In the genomic region with DNA sequence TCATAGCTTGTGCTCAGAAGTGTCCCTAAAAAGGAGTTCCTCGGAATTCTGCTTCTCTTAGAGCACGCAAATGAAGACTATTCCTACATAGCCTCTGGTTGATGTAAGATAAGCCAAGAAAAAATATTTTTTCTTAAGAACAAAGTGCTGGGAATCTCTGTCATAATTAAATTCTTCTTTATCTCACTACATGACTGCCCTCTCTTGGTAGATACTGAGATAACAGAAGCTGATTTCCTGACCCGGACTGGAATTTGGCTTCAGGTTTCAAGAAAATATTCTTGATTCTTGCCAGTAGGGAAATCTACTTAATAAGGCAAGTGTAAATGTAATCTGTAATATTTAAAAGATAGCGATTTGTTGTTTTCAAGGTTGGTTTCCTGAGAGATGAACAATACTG, we compare ENCODE assay signal across 8 cellular contexts. TPM values are rescaled to one million over a fixed set of nuclear protein-coding genes. Genes with fewer than 3 reads are reported as not detected.
DNase-seq lines count a peak whose midpoint lies in the region; ATAC-seq, FAIRE-seq and TF ChIP-seq lines count a peak whose summit lies in the region.

No MANE protein-coding gene starts in this region.

- WGBS in transverse colon (ENCODE audit: low coverage in 1 of 2), 2 donors: 31 to 39% methylated on average over 4 of the region's 4 CpGs

- no peak overlapping the region for H3K27ac ChIP-seq in transverse colon

- no peaks in the 10 kb centered on the region for H3K27me3 ChIP-seq in transverse colon

- ATAC-seq in SK-N-SH treated with all-trans-retinoic acid at 6 μM for 48 hours: peak; percentile 79
- no peak for ATAC-seq in GM21619 (IDR thresholded peaks at IDR 0.05; ENCODE audit: unreplicated experiment)

- intact Hi-C loops in transverse colon (cut with DNase I; ENCODE audit: low total_unique reads): no loop called here

- TF ChIP-seq CTCF in transverse colon (IDR thresholded peaks at IDR 0.05): peak; percentile 23 to 45 (median 30)

- H3K4me3 ChIP-seq in transverse colon: no peak overlapping the region

- no peaks in the 10 kb centered on the region for H3K36me3 ChIP-seq in transverse colon

- no peaks in the 10 kb centered on the region for H3K9me3 ChIP-seq in transverse colon

- no peaks in the 10 kb centered on the region for H3K4me1 ChIP-seq in transverse colon

- DNase-seq in AG20443 (ENCODE audit: low spot score) (peak; percentile 56), H54 (ENCODE audit: insufficient read length, low spot score) (peak; percentile 18), hepatic stellate cell (ENCODE audit: low spot score) (peak; percentile 23), transverse colon (no peak), NCI-H128 (lab: John Stamatoyannopoulos, UW; ENCODE audit: unreplicated experiment) (no peak), cerebellar nuclear complex (lab: John Stamatoyannopoulos, UW) (no peak)

- in situ Hi-C loops in transverse colon (cut with MboI; ENCODE audit: low pct_ligation_motif_present in 1 of 4, low pct_unique_long_range_greater_than_20kb in 1 of 4, low sequenced_read_pairs in 3 of 4): loop anchor here in 2 of 4 donors (10.0 kb wide), 1 partner anchor 1067 kb away; no protein-coding TSS in a partner anchor

- no peak for TF ChIP-seq POLR2A in H54 (IDR thresholded peaks at IDR 0.05; ENCODE audit: low read depth, low read length)
- TF ChIP-seq POLR2A in transverse colon (IDR thresholded peaks at IDR 0.05): no peak

- TF ChIP-seq EP300 in transverse colon (IDR thresholded peaks at IDR 0.05; ENCODE audit: low read depth): no peak

- FAIRE-seq in H54 (lab: Jason Lieb, UNC): no peak

TF ChIP-seq in SK-N-SH treated with all-trans-retinoic acid at 6 μM for 48 hours, 23 proteins besides CTCF, POLR2A, EP300 and RAD21:
- TF ChIP-seq ARNTL (CRISPR knock-in tag; IDR thresholded peaks at IDR 0.05; ENCODE audit: borderline replicate concordance, low read depth): no peak
- TF ChIP-seq ZFP30 (CRISPR knock-in tag; IDR thresholded peaks at IDR 0.05): no peak
- TF ChIP-seq ZNF70 (CRISPR knock-in tag; IDR thresholded peaks at IDR 0.05): no peak
- no peak for TF ChIP-seq ZFP3 (CRISPR knock-in tag; IDR thresholded peaks at IDR 0.05)
- no peak for TF ChIP-seq BACH2 (CRISPR knock-in tag; IDR thresholded peaks at IDR 0.05; ENCODE audit: borderline replicate concordance)
- no peak for TF ChIP-seq CSDC2 (CRISPR knock-in tag; IDR thresholded peaks at IDR 0.05)

RNA-seq across cellular contexts. Expression of gene SETMAR, which starts 31.3 kb away (rescaled TPM):
- total RNA-seq in transverse colon: 10 to 100 TPM; 12.0 to 30.7 (median 15.9) TPM

Comparison
In these comparisons a context has a peak if more than half of its experiments do, and no peak if none do; other contexts are left out.
1. DNase-seq: peak in AG20443 (single experiment), H54 (single experiment) and hepatic stellate cell (single experiment); none in transverse colon (single experiment), NCI-H128 (single experiment) and cerebellar nuclear complex (0 of 2).